1 cellular context compared by ENCODE assay signal in the genomic region with DNA sequence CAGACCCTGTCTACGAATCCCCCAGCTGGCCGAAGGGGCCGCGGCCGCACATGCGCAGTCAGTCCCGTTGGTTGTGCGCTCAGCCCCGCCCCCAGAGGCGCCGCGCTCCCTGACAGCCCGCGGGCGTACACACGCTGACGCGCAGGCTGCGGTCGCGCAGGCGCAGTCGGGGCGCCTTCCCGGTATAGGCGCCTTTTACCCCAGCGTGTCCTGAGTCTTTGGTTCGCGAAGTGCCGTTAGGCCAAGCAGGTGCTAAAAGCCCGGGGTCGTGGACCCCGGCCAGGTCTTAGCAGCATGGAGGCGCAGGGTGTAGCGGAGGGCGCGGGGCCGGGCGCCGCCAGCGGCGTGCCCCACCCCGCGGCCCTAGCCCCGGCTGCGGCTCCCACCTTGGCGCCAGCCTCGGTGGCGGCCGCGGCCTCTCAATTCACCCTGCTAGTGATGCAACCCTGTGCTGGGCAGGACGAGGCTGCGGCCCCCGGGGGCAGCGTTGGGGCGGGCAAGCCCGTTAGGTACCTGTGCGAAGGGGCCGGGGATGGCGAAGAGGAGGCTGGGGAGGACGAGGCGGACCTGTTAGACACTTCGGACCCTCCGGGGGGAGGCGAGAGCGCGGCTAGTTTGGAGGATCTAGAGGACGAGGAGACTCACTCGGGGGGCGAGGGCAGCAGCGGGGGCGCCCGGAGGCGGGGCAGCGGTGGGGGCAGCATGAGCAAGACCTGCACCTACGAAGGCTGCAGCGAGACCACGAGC.
TF ChIP-seq lines count a peak whose summit lies in the region.

A gene with protein sequence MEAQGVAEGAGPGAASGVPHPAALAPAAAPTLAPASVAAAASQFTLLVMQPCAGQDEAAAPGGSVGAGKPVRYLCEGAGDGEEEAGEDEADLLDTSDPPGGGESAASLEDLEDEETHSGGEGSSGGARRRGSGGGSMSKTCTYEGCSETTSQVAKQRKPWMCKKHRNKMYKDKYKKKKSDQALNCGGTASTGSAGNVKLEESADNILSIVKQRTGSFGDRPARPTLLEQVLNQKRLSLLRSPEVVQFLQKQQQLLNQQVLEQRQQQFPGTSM (plus strand): TSS at position 159 of the 747 bp plus-strand sequence. CDS start 136 bp downstream, at position 295.

TF ChIP-seq in K562, 482 proteins besides CTCF, POLR2A, EP300 and RAD21 (continued from another document and continues in another):
- TF ChIP-seq, protein P1, sequence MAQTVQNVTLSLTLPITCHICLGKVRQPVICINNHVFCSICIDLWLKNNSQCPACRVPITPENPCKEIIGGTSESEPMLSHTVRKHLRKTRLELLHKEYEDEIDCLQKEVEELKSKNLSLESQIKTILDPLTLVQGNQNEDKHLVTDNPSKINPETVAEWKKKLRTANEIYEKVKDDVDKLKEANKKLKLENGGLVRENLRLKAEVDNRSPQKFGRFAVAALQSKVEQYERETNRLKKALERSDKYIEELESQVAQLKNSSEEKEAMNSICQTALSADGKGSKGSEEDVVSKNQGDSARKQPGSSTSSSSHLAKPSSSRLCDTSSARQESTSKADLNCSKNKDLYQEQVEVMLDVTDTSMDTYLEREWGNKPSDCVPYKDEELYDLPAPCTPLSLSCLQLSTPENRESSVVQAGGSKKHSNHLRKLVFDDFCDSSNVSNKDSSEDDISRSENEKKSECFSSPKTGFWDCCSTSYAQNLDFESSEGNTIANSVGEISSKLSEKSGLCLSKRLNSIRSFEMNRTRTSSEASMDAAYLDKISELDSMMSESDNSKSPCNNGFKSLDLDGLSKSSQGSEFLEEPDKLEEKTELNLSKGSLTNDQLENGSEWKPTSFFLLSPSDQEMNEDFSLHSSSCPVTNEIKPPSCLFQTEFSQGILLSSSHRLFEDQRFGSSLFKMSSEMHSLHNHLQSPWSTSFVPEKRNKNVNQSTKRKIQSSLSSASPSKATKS (CRISPR knock-in tag; IDR thresholded peaks at IDR 0.05) = no peak
- TF ChIP-seq, protein P2, sequence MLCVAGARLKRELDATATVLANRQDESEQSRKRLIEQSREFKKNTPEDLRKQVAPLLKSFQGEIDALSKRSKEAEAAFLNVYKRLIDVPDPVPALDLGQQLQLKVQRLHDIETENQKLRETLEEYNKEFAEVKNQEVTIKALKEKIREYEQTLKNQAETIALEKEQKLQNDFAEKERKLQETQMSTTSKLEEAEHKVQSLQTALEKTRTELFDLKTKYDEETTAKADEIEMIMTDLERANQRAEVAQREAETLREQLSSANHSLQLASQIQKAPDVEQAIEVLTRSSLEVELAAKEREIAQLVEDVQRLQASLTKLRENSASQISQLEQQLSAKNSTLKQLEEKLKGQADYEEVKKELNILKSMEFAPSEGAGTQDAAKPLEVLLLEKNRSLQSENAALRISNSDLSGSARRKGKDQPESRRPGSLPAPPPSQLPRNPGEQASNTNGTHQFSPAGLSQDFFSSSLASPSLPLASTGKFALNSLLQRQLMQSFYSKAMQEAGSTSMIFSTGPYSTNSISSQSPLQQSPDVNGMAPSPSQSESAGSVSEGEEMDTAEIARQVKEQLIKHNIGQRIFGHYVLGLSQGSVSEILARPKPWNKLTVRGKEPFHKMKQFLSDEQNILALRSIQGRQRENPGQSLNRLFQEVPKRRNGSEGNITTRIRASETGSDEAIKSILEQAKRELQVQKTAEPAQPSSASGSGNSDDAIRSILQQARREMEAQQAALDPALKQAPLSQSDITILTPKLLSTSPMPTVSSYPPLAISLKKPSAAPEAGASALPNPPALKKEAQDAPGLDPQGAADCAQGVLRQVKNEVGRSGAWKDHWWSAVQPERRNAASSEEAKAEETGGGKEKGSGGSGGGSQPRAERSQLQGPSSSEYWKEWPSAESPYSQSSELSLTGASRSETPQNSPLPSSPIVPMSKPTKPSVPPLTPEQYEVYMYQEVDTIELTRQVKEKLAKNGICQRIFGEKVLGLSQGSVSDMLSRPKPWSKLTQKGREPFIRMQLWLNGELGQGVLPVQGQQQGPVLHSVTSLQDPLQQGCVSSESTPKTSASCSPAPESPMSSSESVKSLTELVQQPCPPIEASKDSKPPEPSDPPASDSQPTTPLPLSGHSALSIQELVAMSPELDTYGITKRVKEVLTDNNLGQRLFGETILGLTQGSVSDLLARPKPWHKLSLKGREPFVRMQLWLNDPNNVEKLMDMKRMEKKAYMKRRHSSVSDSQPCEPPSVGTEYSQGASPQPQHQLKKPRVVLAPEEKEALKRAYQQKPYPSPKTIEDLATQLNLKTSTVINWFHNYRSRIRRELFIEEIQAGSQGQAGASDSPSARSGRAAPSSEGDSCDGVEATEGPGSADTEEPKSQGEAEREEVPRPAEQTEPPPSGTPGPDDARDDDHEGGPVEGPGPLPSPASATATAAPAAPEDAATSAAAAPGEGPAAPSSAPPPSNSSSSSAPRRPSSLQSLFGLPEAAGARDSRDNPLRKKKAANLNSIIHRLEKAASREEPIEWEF (CRISPR knock-in tag; IDR thresholded peaks at IDR 0.05) = no peak
- TF ChIP-seq CREM (IDR thresholded peaks at IDR 0.05; ENCODE audit: low read depth) (peak; percentile 49; the same call in 1 of the 2 replicates), SRSF1 (IDR thresholded peaks at IDR 0.05; ENCODE audit: low read depth, low read length) (no peak), RBM14 (IDR thresholded peaks at IDR 0.05; ENCODE audit: borderline replicate concordance, insufficient read depth, low read depth, low read length) (no peak), DPF2 (IDR thresholded peaks at IDR 0.05) (no peak), FOXK2 (conservative IDR thresholded peaks at IDR 0.05 in 1 of 2, IDR thresholded peaks at IDR 0.05 in 1 of 2; ENCODE audit: low read depth in 2 of 2) (peak; percentile 43 to 52; a peak in 1 of 4 replicates), MCM2 (IDR thresholded peaks at IDR 0.05; ENCODE audit: low read depth) (no peak), HEY1 (CRISPR knock-in tag; IDR thresholded peaks at IDR 0.05; ENCODE audit: borderline replicate concordance) (no peak), TRIM28 (IDR thresholded peaks at IDR 0.05) (no peak), PTRF (tag; IDR thresholded peaks at IDR 0.05) (no peak), NUFIP1 (IDR thresholded peaks at IDR 0.05; ENCODE audit: partially characterized antibody) (no peak), HMG20A (CRISPR knock-in tag; conservative IDR thresholded peaks at IDR 0.05) (no peak), ZNF165 (CRISPR knock-in tag; IDR thresholded peaks at IDR 0.05; ENCODE audit: borderline replicate concordance) (no peak), ZNF408 (CRISPR knock-in tag; IDR thresholded peaks at IDR 0.05; ENCODE audit: low read depth) (no peak), POLR2AphosphoS5 (IDR thresholded peaks at IDR 0.05; ENCODE audit: control insufficient read depth, insufficient read depth, low read depth, low read length) (no peak), LEF1 (IDR thresholded peaks at IDR 0.05) (no peak), THRAP3 (IDR thresholded peaks at IDR 0.05; ENCODE audit: borderline replicate concordance) (no peak), CREB1 (IDR thresholded peaks at IDR 0.05) (no peak; the same call in 1 of the 2 replicates), CREB1 (CRISPR knock-in tag; IDR thresholded peaks at IDR 0.05) (no peak), RBM25 (IDR thresholded peaks at IDR 0.05; ENCODE audit: low read depth, low read length, severe bottlenecking) (no peak), DNMT1 (IDR thresholded peaks at IDR 0.05) (no peak), ZKSCAN3 (CRISPR knock-in tag; IDR thresholded peaks at IDR 0.05) (no peak)
- TF ChIP-seq, protein P3, sequence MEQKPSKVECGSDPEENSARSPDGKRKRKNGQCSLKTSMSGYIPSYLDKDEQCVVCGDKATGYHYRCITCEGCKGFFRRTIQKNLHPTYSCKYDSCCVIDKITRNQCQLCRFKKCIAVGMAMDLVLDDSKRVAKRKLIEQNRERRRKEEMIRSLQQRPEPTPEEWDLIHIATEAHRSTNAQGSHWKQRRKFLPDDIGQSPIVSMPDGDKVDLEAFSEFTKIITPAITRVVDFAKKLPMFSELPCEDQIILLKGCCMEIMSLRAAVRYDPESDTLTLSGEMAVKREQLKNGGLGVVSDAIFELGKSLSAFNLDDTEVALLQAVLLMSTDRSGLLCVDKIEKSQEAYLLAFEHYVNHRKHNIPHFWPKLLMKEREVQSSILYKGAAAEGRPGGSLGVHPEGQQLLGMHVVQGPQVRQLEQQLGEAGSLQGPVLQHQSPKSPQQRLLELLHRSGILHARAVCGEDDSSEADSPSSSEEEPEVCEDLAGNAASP (IDR thresholded peaks at IDR 0.05) = no peak
- TF ChIP-seq, protein P4, sequence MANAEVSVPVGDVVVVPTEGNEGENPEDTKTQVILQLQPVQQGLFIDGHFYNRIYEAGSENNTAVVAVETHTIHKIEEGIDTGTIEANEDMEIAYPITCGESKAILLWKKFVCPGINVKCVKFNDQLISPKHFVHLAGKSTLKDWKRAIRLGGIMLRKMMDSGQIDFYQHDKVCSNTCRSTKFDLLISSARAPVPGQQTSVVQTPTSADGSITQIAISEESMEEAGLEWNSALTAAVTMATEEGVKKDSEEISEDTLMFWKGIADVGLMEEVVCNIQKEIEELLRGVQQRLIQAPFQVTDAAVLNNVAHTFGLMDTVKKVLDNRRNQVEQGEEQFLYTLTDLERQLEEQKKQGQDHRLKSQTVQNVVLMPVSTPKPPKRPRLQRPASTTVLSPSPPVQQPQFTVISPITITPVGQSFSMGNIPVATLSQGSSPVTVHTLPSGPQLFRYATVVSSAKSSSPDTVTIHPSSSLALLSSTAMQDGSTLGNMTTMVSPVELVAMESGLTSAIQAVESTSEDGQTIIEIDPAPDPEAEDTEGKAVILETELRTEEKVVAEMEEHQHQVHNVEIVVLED (CRISPR knock-in tag; IDR thresholded peaks at IDR 0.05) = peak; percentile 84
- TF ChIP-seq, protein P5, sequence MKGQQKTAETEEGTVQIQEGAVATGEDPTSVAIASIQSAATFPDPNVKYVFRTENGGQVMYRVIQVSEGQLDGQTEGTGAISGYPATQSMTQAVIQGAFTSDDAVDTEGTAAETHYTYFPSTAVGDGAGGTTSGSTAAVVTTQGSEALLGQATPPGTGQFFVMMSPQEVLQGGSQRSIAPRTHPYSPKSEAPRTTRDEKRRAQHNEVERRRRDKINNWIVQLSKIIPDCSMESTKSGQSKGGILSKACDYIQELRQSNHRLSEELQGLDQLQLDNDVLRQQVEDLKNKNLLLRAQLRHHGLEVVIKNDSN (CRISPR knock-in tag; IDR thresholded peaks at IDR 0.05) = no peak
- TF ChIP-seq, protein P6, sequence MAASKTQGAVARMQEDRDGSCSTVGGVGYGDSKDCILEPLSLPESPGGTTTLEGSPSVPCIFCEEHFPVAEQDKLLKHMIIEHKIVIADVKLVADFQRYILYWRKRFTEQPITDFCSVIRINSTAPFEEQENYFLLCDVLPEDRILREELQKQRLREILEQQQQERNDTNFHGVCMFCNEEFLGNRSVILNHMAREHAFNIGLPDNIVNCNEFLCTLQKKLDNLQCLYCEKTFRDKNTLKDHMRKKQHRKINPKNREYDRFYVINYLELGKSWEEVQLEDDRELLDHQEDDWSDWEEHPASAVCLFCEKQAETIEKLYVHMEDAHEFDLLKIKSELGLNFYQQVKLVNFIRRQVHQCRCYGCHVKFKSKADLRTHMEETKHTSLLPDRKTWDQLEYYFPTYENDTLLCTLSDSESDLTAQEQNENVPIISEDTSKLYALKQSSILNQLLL (CRISPR knock-in tag; IDR thresholded peaks at IDR 0.05; ENCODE audit: borderline replicate concordance) = no peak
- TF ChIP-seq, protein P7, sequence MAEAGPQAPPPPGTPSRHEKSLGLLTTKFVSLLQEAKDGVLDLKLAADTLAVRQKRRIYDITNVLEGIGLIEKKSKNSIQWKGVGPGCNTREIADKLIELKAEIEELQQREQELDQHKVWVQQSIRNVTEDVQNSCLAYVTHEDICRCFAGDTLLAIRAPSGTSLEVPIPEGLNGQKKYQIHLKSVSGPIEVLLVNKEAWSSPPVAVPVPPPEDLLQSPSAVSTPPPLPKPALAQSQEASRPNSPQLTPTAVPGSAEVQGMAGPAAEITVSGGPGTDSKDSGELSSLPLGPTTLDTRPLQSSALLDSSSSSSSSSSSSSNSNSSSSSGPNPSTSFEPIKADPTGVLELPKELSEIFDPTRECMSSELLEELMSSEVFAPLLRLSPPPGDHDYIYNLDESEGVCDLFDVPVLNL (CRISPR knock-in tag; IDR thresholded peaks at IDR 0.05; ENCODE audit: low read depth) = no peak
- TF ChIP-seq, protein P8, sequence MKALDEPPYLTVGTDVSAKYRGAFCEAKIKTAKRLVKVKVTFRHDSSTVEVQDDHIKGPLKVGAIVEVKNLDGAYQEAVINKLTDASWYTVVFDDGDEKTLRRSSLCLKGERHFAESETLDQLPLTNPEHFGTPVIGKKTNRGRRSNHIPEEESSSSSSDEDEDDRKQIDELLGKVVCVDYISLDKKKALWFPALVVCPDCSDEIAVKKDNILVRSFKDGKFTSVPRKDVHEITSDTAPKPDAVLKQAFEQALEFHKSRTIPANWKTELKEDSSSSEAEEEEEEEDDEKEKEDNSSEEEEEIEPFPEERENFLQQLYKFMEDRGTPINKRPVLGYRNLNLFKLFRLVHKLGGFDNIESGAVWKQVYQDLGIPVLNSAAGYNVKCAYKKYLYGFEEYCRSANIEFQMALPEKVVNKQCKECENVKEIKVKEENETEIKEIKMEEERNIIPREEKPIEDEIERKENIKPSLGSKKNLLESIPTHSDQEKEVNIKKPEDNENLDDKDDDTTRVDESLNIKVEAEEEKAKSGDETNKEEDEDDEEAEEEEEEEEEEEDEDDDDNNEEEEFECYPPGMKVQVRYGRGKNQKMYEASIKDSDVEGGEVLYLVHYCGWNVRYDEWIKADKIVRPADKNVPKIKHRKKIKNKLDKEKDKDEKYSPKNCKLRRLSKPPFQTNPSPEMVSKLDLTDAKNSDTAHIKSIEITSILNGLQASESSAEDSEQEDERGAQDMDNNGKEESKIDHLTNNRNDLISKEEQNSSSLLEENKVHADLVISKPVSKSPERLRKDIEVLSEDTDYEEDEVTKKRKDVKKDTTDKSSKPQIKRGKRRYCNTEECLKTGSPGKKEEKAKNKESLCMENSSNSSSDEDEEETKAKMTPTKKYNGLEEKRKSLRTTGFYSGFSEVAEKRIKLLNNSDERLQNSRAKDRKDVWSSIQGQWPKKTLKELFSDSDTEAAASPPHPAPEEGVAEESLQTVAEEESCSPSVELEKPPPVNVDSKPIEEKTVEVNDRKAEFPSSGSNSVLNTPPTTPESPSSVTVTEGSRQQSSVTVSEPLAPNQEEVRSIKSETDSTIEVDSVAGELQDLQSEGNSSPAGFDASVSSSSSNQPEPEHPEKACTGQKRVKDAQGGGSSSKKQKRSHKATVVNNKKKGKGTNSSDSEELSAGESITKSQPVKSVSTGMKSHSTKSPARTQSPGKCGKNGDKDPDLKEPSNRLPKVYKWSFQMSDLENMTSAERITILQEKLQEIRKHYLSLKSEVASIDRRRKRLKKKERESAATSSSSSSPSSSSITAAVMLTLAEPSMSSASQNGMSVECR (CRISPR knock-in tag; IDR thresholded peaks at IDR 0.05) = no peak
- TF ChIP-seq, protein P9, sequence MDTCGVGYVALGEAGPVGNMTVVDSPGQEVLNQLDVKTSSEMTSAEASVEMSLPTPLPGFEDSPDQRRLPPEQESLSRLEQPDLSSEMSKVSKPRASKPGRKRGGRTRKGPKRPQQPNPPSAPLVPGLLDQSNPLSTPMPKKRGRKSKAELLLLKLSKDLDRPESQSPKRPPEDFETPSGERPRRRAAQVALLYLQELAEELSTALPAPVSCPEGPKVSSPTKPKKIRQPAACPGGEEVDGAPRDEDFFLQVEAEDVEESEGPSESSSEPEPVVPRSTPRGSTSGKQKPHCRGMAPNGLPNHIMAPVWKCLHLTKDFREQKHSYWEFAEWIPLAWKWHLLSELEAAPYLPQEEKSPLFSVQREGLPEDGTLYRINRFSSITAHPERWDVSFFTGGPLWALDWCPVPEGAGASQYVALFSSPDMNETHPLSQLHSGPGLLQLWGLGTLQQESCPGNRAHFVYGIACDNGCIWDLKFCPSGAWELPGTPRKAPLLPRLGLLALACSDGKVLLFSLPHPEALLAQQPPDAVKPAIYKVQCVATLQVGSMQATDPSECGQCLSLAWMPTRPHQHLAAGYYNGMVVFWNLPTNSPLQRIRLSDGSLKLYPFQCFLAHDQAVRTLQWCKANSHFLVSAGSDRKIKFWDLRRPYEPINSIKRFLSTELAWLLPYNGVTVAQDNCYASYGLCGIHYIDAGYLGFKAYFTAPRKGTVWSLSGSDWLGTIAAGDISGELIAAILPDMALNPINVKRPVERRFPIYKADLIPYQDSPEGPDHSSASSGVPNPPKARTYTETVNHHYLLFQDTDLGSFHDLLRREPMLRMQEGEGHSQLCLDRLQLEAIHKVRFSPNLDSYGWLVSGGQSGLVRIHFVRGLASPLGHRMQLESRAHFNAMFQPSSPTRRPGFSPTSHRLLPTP (IDR thresholded peaks at IDR 0.05; ENCODE audit: borderline replicate concordance, extremely low read depth, insufficient read length) = no peak
